Comparison of ENCODE assay signal across 7 cellular contexts in genomic region chrY:22598767-22599166, GRCh38.
DNase-seq lines count a peak whose midpoint lies in the region; ATAC-seq lines count a peak whose summit lies in the region.
"Not testable (repeated sequence)": the region's sequence is repeated elsewhere in the genome, so short reads cannot be mapped to it uniquely, and the experiment has no call there.

No MANE protein-coding gene starts in this region.

- H3K27ac Mint-ChIP-seq in activated T-helper 17 cell treated with anti-CD3 and anti-CD28 coated beads, Interleukin-2, amount 50 U/mL, for 72 hours = not testable (repeated sequence)

- not testable (repeated sequence) for H3K9me3 Mint-ChIP-seq in activated T-helper 17 cell treated with anti-CD3 and anti-CD28 coated beads, Interleukin-2, amount 50 U/mL, for 72 hours

- ATAC-seq in GM19035 (IDR thresholded peaks at IDR 0.05; ENCODE audit: unreplicated experiment) (peak; percentile 77), GM21447 (IDR thresholded peaks at IDR 0.05; ENCODE audit: unreplicated experiment) (peak; percentile 86), HG02610 (IDR thresholded peaks at IDR 0.05; ENCODE audit: unreplicated experiment) (peak; percentile 72), HG03432 (IDR thresholded peaks at IDR 0.05; ENCODE audit: unreplicated experiment) (peak; percentile 91), HG03565 (IDR thresholded peaks at IDR 0.05; ENCODE audit: unreplicated experiment) (peak; percentile 70), left ventricle myocardium superior (peak; percentile 47)
- peak; percentile 76 for ATAC-seq in activated T-helper 17 cell treated with anti-CD3 and anti-CD28 coated beads, Interleukin-2, amount 50 U/mL, for 72 hours (replicated peaks)

- H3K36me3 Mint-ChIP-seq in activated T-helper 17 cell treated with anti-CD3 and anti-CD28 coated beads, Interleukin-2, amount 50 U/mL, for 72 hours (ENCODE audit: low read depth) = not testable (repeated sequence)

- H3K4me1 Mint-ChIP-seq in activated T-helper 17 cell treated with anti-CD3 and anti-CD28 coated beads, Interleukin-2, amount 50 U/mL, for 72 hours = not testable (repeated sequence)

- not testable (repeated sequence) for H3K27me3 Mint-ChIP-seq in activated T-helper 17 cell treated with anti-CD3 and anti-CD28 coated beads, Interleukin-2, amount 50 U/mL, for 72 hours

- intact Hi-C loops in left ventricle myocardium superior (cut with micrococcal nuclease) = not testable (repeated sequence)

- not testable (repeated sequence) for H3K4me3 Mint-ChIP-seq in activated T-helper 17 cell treated with anti-CD3 and anti-CD28 coated beads, Interleukin-2, amount 50 U/mL, for 72 hours

- not testable (repeated sequence) for DNase-seq in left ventricle myocardium superior
